Comparison of ENCODE assay signal across 8 cellular contexts in genomic region chr9:128903079-128903461, GRCh38. TPM values are rescaled to one million over a fixed set of nuclear protein-coding genes. Genes with fewer than 3 reads are reported as not detected.
DNase-seq lines count a peak whose midpoint lies in the region; ATAC-seq and TF ChIP-seq lines count a peak whose summit lies in the region.

No MANE protein-coding gene starts in this region.

- 68 to 97% methylated on average over 2 of the region's 2 CpGs for WGBS in upper lobe of left lung, 2 donors

- peaks cover 29% of the 10 kb centered on the region for H3K36me3 ChIP-seq in lower lobe of right lung
- peaks cover 8 to 44% (median 16%) of the 10 kb centered on the region in 4 donors for H3K36me3 ChIP-seq in upper lobe of left lung

- no peaks in the 10 kb centered on the region for H3K9me3 ChIP-seq in lower lobe of right lung
- no peaks in the 10 kb centered on the region for H3K9me3 ChIP-seq in upper lobe of left lung

- peak in 1 of 2 donors; percentile 3 for ATAC-seq in activated T-cell treated with anti-CD3 and anti-CD28 coated beads, Interleukin-2, amount 50 U/mL, for 4 hours
- ATAC-seq in lower lobe of right lung (no peak), upper lobe of left lung (ENCODE audit: low FRiP score in 2 of 2) (no peak), GM21390 (IDR thresholded peaks at IDR 0.05; ENCODE audit: unreplicated experiment) (no peak)

- H3K4me1 ChIP-seq in lower lobe of right lung: peaks cover 46% of the 10 kb centered on the region
- peaks cover 37 to 56% (median 51%) of the 10 kb centered on the region in 4 donors for H3K4me1 ChIP-seq in upper lobe of left lung

- TF ChIP-seq POLR2A in upper lobe of left lung (IDR thresholded peaks at IDR 0.05): no peak

- H3K4me3 ChIP-seq in lower lobe of right lung (no peak overlapping the region), upper lobe of left lung (no peak overlapping the region)

- TF ChIP-seq CTCF in lower lobe of right lung (IDR thresholded peaks at IDR 0.05) (no peak), upper lobe of left lung (IDR thresholded peaks at IDR 0.05) (no peak)

- H3K27ac ChIP-seq in angular gyrus (ENCODE audit: low read depth, low read length) (peak overlapping the region; percentile 62), lower lobe of right lung (peak overlapping the region; percentile 75), upper lobe of left lung (peak overlapping the region; percentile 63 to 90 (median 82))

- H3K9me3 Mint-ChIP-seq in activated T-cell treated with anti-CD3 and anti-CD28 coated beads, Interleukin-2, amount 50 U/mL, for 4 hours: no peaks in the 10 kb centered on the region

- H3K4me3 Mint-ChIP-seq in activated T-cell treated with anti-CD3 and anti-CD28 coated beads, Interleukin-2, amount 50 U/mL, for 4 hours: peak overlapping the region; percentile 69

- TF ChIP-seq EP300 in upper lobe of left lung (IDR thresholded peaks at IDR 0.05): no peak

- no peak for DNase-seq in activated T-cell treated with anti-CD3 and anti-CD28 coated beads, Interleukin-2, amount 50 U/mL, for 4 hours
- DNase-seq in activated T-cell treated with anti-CD3 and anti-CD28 coated beads, Interleukin-2, amount 50 U/mL, for 48 hours: no peak
- DNase-seq in lower lobe of right lung (no peak), upper lobe of left lung (no peak), DMS 273 treated with DMSO at 0.1 percent for 48 hours (lab: John Stamatoyannopoulos, UW) (no peak), SW 1271 (lab: John Stamatoyannopoulos, UW) (no peak)

- H3K36me3 Mint-ChIP-seq in activated T-cell treated with anti-CD3 and anti-CD28 coated beads, Interleukin-2, amount 50 U/mL, for 4 hours (ENCODE audit: insufficient read depth): peaks cover 14% of the 10 kb centered on the region

- peaks cover 70% of the 10 kb centered on the region for H3K4me1 Mint-ChIP-seq in activated T-cell treated with anti-CD3 and anti-CD28 coated beads, Interleukin-2, amount 50 U/mL, for 4 hours (ENCODE audit: low read depth)

- H3K27me3 ChIP-seq in lower lobe of right lung (ENCODE audit: low read depth) (no peaks in the 10 kb centered on the region), upper lobe of left lung (no peaks in the 10 kb centered on the region)

- no peaks in the 10 kb centered on the region for H3K27me3 Mint-ChIP-seq in activated T-cell treated with anti-CD3 and anti-CD28 coated beads, Interleukin-2, amount 50 U/mL, for 4 hours (ENCODE audit: low read depth)

- intact Hi-C loops in lower lobe of right lung (cut with DNase I): no loop called here

RNA-seq across cellular contexts. Expression of gene PHYHD1, which starts 17.7 kb away (rescaled TPM):
- under 1 TPM in 1 of 3 donors, not detected in 2; 0.20 TPM for total RNA-seq in activated T-cell treated with anti-CD3 and anti-CD28 coated beads, Interleukin-2, amount 50 U/mL, for 4 hours
- total RNA-seq in lower lobe of right lung (39.8 TPM), upper lobe of left lung (100 to 1,000 TPM in 1 of 6 donors, 10 to 100 TPM in 5; 27.6 to 286 (median 57.7) TPM)

RNA-seq across cellular contexts. Expression of gene LRRC8A, which starts 21.1 kb away (rescaled TPM):
- total RNA-seq in activated T-cell treated with anti-CD3 and anti-CD28 coated beads, Interleukin-2, amount 50 U/mL, for 4 hours: 10 to 100 TPM; 22.6 to 24.0 (median 23.6) TPM
- total RNA-seq in lower lobe of right lung (45.5 TPM), upper lobe of left lung (100 to 1,000 TPM in 2 of 6 donors, 10 to 100 TPM in 4; 49.0 to 132 (median 67.0) TPM)

RNA-seq across cellular contexts. Expression of gene KYAT1, which starts 21.3 kb away (rescaled TPM):
- total RNA-seq in activated T-cell treated with anti-CD3 and anti-CD28 coated beads, Interleukin-2, amount 50 U/mL, for 4 hours: 1 to 10 TPM; 4.7 to 5.6 (median 4.8) TPM
- total RNA-seq in lower lobe of right lung (7.1 TPM), upper lobe of left lung (10 to 100 TPM in 1 of 6 donors, 1 to 10 TPM in 5; 3.9 to 10.5 (median 5.4) TPM)

RNA-seq across cellular contexts. Expression of gene DOLK, which starts 44.3 kb away (rescaled TPM):
- total RNA-seq in activated T-cell treated with anti-CD3 and anti-CD28 coated beads, Interleukin-2, amount 50 U/mL, for 4 hours: 10 to 100 TPM; 14.4 to 15.8 (median 15.2) TPM
- total RNA-seq in lower lobe of right lung (14.4 TPM), upper lobe of left lung (10 to 100 TPM in 5 of 6 donors, 1 to 10 TPM in 1; 5.7 to 24.5 (median 12.3) TPM)

RNA-seq across cellular contexts. Expression of gene NUP188, which starts 44.4 kb away (rescaled TPM):
- 100 to 1,000 TPM; 166 to 183 (median 167) TPM for total RNA-seq in activated T-cell treated with anti-CD3 and anti-CD28 coated beads, Interleukin-2, amount 50 U/mL, for 4 hours
- 42.4 TPM for total RNA-seq in lower lobe of right lung
- total RNA-seq in upper lobe of left lung: 100 to 1,000 TPM in 1 of 6 donors, 10 to 100 TPM in 5; 30.4 to 225 (median 50.1) TPM

Comparison
In these comparisons a context has a peak if more than half of its experiments do, and no peak if none do; other contexts are left out.
1. RNA of gene PHYHD1, which starts 17.7 kb away (total RNA-seq): 27.6 to 286 TPM in upper lobe of left lung and 39.8 TPM in lower lobe of right lung (single experiment); 0.20 TPM in activated T-cell treated with anti-CD3 and anti-CD28 coated beads, Interleukin-2, amount 50 U/mL, for 4 hours; every median in the first group is over 10 times any median in the second.
2. Peak in every context shown above with its lines, with median percentiles within 50 percentile points of each other: H3K27ac ChIP-seq.